10 cellular contexts compared by ENCODE assay signal in the genomic region with DNA sequence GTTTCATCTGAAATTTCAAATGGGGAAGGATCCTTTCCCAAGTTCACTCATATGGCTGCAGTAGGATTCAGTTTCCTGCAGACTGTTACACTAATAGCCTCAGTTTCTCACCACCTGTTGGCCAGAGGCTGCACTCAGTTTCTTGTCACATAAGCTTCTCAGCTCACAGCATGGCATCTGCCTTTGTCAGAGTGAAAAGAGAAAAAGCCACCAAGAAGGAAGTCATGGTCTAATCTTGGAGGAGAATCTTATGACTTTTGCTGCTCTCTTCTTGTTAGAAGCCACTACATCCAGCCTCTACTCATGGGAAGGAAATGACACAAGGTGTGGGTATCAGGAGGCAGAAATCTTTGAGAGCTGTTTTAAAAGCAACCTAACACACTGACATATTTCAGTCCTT. TPM values are rescaled to one million over a fixed set of nuclear protein-coding genes. Genes with fewer than 3 reads are reported as not detected.
DNase-seq lines count a peak whose midpoint lies in the region; ATAC-seq and TF ChIP-seq lines count a peak whose summit lies in the region.
"Had no signal": no experiment of that assay in that cellular context is flagged by ENCODE, and none has a peak within 500 bp of the region (broad histone marks: within the 10 kb centered on the region; RNA-seq: fewer than 3 reads in every experiment).

No MANE protein-coding gene starts in this region.

- peaks cover 4% of the 10 kb centered on the region for H3K9me3 Mint-ChIP-seq in activated CD4-positive, alpha-beta T cell treated with anti-CD3 and anti-CD28 coated beads for 36 hours (ENCODE audit: low read depth)

- H3K4me3 Mint-ChIP-seq in activated CD4-positive, alpha-beta T cell treated with anti-CD3 and anti-CD28 coated beads for 36 hours, result peak overlapping the region; percentile 11

- H3K36me3 Mint-ChIP-seq in activated CD4-positive, alpha-beta T cell treated with anti-CD3 and anti-CD28 coated beads for 36 hours (ENCODE audit: low read depth), result no peaks in the 10 kb centered on the region

- peak; percentile 34 for DNase-seq in activated CD4-positive, alpha-beta T cell treated with anti-CD3 and anti-CD28 coated beads for 36 hours
- no peak for DNase-seq in activated CD4-positive, alpha-beta T cell treated with anti-CD3 and anti-CD28 coated beads, Interleukin-2, amount 50 U/mL, for 4 hours
- DNase-seq in NCI-H69 (lab: John Stamatoyannopoulos, UW) (peak; percentile 37), pons (ENCODE audit: low spot score) (peak; percentile 57), uterus (no peak), HuH-7.5 (ENCODE audit: low spot score) (no peak), epidermal melanocyte (ENCODE audit: insufficient read length, low spot score) (no peak)
- DNase-seq: IMR-90, transverse colon had no signal

- no peak overlapping the region for H3K4me3 ChIP-seq in uterus
- H3K4me3 ChIP-seq: transverse colon had no signal

- H3K27ac Mint-ChIP-seq in activated CD4-positive, alpha-beta T cell treated with anti-CD3 and anti-CD28 coated beads for 36 hours, result peak overlapping the region; percentile 64

- H3K36me3 ChIP-seq in uterus, result no peaks in the 10 kb centered on the region
- H3K36me3 ChIP-seq: transverse colon had no signal

- H3K27ac ChIP-seq in uterus, result no peak overlapping the region
- H3K27ac ChIP-seq: transverse colon had no signal

- H3K4me1 ChIP-seq in uterus, result no peaks in the 10 kb centered on the region
- H3K4me1 ChIP-seq: transverse colon had no signal

- H3K4me1 Mint-ChIP-seq in activated CD4-positive, alpha-beta T cell treated with anti-CD3 and anti-CD28 coated beads for 36 hours, result peaks cover 48% of the 10 kb centered on the region

- no peak for TF ChIP-seq POLR2A in uterus (IDR thresholded peaks at IDR 0.05)

- H3K27me3 ChIP-seq in uterus, result no peaks in the 10 kb centered on the region
- H3K27me3 ChIP-seq: transverse colon had no signal

- POLR2A ChIA-PET in activated CD4-positive, alpha-beta T cell treated with anti-CD3 and anti-CD28 coated beads for 36 hours (lab: Charles Lee), result no interaction called here

- peak; percentile 95 for ATAC-seq in activated CD4-positive, alpha-beta T cell treated with anti-CD3 and anti-CD28 coated beads for 36 hours
- peak; percentile 80 for ATAC-seq in HG02642 (IDR thresholded peaks at IDR 0.05; ENCODE audit: poor library complexity, unreplicated experiment)

- CTCF ChIA-PET in activated CD4-positive, alpha-beta T cell treated with anti-CD3 and anti-CD28 coated beads for 36 hours (lab: Charles Lee), result interaction anchor here (0.6 kb wide), 1 partner anchor 388 kb away, joined by 3 read pairs; no protein-coding TSS in a partner anchor

- intact Hi-C loops in activated CD4-positive, alpha-beta T cell treated with anti-CD3 and anti-CD28 coated beads for 36 hours (cut with DNase I, micrococcal nuclease), result loop anchor here in 1 of 2 experiments (5.0 kb wide), 1 partner anchor 38 kb away; a partner anchor contains a TSS
- intact Hi-C loops in uterus (cut with DNase I; ENCODE audit: low total_unique reads), result no loop called here

- TF ChIP-seq CTCF in uterus (IDR thresholded peaks at IDR 0.05), result no peak

- H3K9me3 ChIP-seq in uterus, result no peaks in the 10 kb centered on the region
- H3K9me3 ChIP-seq: transverse colon had no signal

- H3K27me3 Mint-ChIP-seq in activated CD4-positive, alpha-beta T cell treated with anti-CD3 and anti-CD28 coated beads for 36 hours, result no peaks in the 10 kb centered on the region

RNA-seq across cellular contexts. Expression of a gene that starts 39.4 kb away (rescaled TPM):
- total RNA-seq in activated CD4-positive, alpha-beta T cell treated with anti-CD3 and anti-CD28 coated beads for 36 hours, result 100 to 1,000 TPM in 1 of 2 experiments, 10 to 100 TPM in 1; 76.6 to 131 TPM
- total RNA-seq in uterus, result 100 to 1,000 TPM in 1 of 4 donors, 10 to 100 TPM in 3; 40.4 to 214 (median 70.1) TPM

Comparison
In these comparisons a context has a peak if more than half of its experiments do, and no peak if none do; other contexts are left out.
1. DNase-seq: peak in activated CD4-positive, alpha-beta T cell treated with anti-CD3 and anti-CD28 coated beads for 36 hours (single experiment), NCI-H69 (single experiment) and pons (single experiment); none in activated CD4-positive, alpha-beta T cell treated with anti-CD3 and anti-CD28 coated beads, Interleukin-2, amount 50 U/mL, for 4 hours (0 of 2), uterus (0 of 2), HuH-7.5 (single experiment) and epidermal melanocyte (single experiment).